1 cellular context compared by ENCODE assay signal in the genomic region with DNA sequence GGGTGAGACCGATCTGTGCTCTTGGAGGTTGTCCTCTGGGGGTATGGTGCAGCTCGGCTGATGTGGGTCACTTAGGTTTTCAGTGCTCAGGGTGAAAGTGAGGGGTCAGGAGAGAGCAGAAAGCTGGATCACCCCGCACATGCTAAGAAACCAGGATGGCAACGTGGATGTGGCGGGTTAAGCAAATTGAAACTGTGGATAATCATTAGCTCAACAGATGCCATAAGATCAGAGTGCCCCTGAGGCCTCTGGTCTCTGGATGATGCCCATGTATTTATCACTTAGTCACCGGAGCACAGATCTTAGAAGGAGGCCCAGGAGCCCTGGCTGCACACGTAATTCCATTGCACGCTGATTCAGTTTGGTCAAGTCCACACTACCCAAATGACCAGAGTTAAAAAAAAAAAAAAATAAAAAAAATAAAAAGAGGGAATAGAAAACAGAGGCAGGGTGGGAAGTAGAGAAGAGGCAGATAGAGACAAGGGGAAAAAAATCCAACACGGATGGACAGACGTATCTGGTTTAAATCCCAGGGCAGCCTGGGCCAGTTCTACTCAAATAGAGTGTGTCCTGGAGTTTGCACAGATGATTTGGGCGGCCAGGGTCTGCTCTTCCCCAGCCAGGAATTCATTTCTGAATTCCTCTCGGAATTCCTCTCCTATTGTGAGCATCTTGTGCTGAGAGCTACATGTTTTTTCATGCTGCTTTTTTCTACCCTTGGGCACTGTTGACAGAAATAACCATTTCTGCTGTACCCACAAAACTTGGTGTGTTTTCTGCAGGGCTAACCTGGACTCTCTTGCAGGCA.
TF ChIP-seq lines count a peak whose summit lies in the region.

No MANE protein-coding gene starts in this region.

TF ChIP-seq in H1, 55 proteins besides CTCF, POLR2A, EP300 and RAD21:
- TF ChIP-seq BCL11A (IDR thresholded peaks at IDR 0.05; ENCODE audit: low read depth in 2 of 2, low read length in 2 of 2) (no peak), TEAD4 (IDR thresholded peaks at IDR 0.05; ENCODE audit: low read depth, low read length) (peak; percentile 52; the same call in 1 of the 2 replicates)
